ENCODE assay signal across 8 cellular contexts in genomic region chr6:35449287-35449881, GRCh38. TPM values are rescaled to one million over a fixed set of nuclear protein-coding genes. Genes with fewer than 3 reads are reported as not detected.
DNase-seq lines count a peak whose midpoint lies in the region; ATAC-seq and TF ChIP-seq lines count a peak whose summit lies in the region.

No MANE protein-coding gene starts in this region.

- 17 to 32% methylated on average over 12 of the region's 14 CpGs for WGBS in esophagus squamous epithelium, 2 donors

- H3K36me3 ChIP-seq in esophagus squamous epithelium, result no peaks in the 10 kb centered on the region

- CTCF ChIA-PET in activated CD4-positive, alpha-beta T cell treated with anti-CD3 and anti-CD28 coated beads, Interleukin-2, amount 10 ng/mL, durations not matched to agents 7 days and 5 days (lab: Charles Lee), result interaction anchor here (0.6 to 7.0 kb wide), 29 partner anchors 8 to 387 kb away, joined by 3 to 65 read pairs (median 5); partner anchors contain the start of genes PPARD and RPL10A

- H3K27me3 Mint-ChIP-seq in activated CD4-positive, alpha-beta T cell treated with anti-CD3 and anti-CD28 coated beads, Interleukin-2, amount 10 ng/mL, durations not matched to agents 7 days and 5 days, result peaks cover 9% of the 10 kb centered on the region
- peaks cover 8% of the 10 kb centered on the region for H3K27me3 Mint-ChIP-seq in nephron (ENCODE audit: low read depth)

- in situ Hi-C loops in G401 (cut with HindIII; ENCODE audit: low sequenced_read_pairs), result no loop called here

- H3K4me1 ChIP-seq in esophagus squamous epithelium, result peaks cover 17 to 39% (median 17%) of the 10 kb centered on the region in 3 donors

- H3K4me1 Mint-ChIP-seq in activated CD4-positive, alpha-beta T cell treated with anti-CD3 and anti-CD28 coated beads, Interleukin-2, amount 10 ng/mL, durations not matched to agents 7 days and 5 days, result peaks cover 47% of the 10 kb centered on the region
- peaks cover 28% of the 10 kb centered on the region for H3K4me1 Mint-ChIP-seq in nephron

- TF ChIP-seq CTCF in esophagus squamous epithelium (IDR thresholded peaks at IDR 0.05) (peak; percentile 64 to 81 (median 72)), nephron (IDR thresholded peaks at IDR 0.05; ENCODE audit: unreplicated experiment in 3 of 3) (peak; percentile 71 to 79 (median 77))

- POLR2A ChIA-PET in activated CD4-positive, alpha-beta T cell treated with anti-CD3 and anti-CD28 coated beads, Interleukin-2, amount 10 ng/mL, durations not matched to agents 7 days and 5 days (lab: Charles Lee), result interaction anchor here (0.6 to 0.7 kb wide), 2 partner anchors 27 to 81 kb away, joined by 3 to 4 read pairs; no protein-coding TSS in a partner anchor

- DNase-seq in G401 (ENCODE audit: low spot score) (peak; percentile 86), NCI-H446 treated with DMSO at 0.1 percent for 48 hours (lab: John Stamatoyannopoulos, UW) (peak; percentile 63), esophagus squamous epithelium (lab: John Stamatoyannopoulos, UW) (no peak)
- DNase-seq in activated CD4-positive, alpha-beta T cell treated with anti-CD3 and anti-CD28 coated beads, Interleukin-2, amount 10 ng/mL, durations not matched to agents 7 days and 5 days, result peak; percentile 56

- H3K27ac Mint-ChIP-seq in activated CD4-positive, alpha-beta T cell treated with anti-CD3 and anti-CD28 coated beads, Interleukin-2, amount 10 ng/mL, durations not matched to agents 7 days and 5 days, result peak overlapping the region; percentile 19
- H3K27ac Mint-ChIP-seq in nephron, result peak overlapping the region in 2 of 3 experiments; percentile 30 to 85

- intact Hi-C loops in esophagus squamous epithelium (cut with DNase I), result no loop called here

- H3K36me3 Mint-ChIP-seq in activated CD4-positive, alpha-beta T cell treated with anti-CD3 and anti-CD28 coated beads, Interleukin-2, amount 10 ng/mL, durations not matched to agents 7 days and 5 days (ENCODE audit: low read depth), result no peaks in the 10 kb centered on the region
- no peaks in the 10 kb centered on the region for H3K36me3 Mint-ChIP-seq in nephron (ENCODE audit: low read depth)

- no peaks in the 10 kb centered on the region for H3K9me3 Mint-ChIP-seq in activated CD4-positive, alpha-beta T cell treated with anti-CD3 and anti-CD28 coated beads, Interleukin-2, amount 10 ng/mL, durations not matched to agents 7 days and 5 days
- no peaks in the 10 kb centered on the region for H3K9me3 Mint-ChIP-seq in nephron

- H3K27me3 ChIP-seq in esophagus squamous epithelium, result no peaks in the 10 kb centered on the region

- no peaks in the 10 kb centered on the region for H3K9me3 ChIP-seq in esophagus squamous epithelium

- no peak overlapping the region for H3K4me3 Mint-ChIP-seq in activated CD4-positive, alpha-beta T cell treated with anti-CD3 and anti-CD28 coated beads, Interleukin-2, amount 10 ng/mL, durations not matched to agents 7 days and 5 days
- peak overlapping the region; percentile 56 to 79 (median 75) for H3K4me3 Mint-ChIP-seq in nephron

- H3K27ac ChIP-seq in esophagus squamous epithelium, result no peak overlapping the region

- ATAC-seq in HG03342 (IDR thresholded peaks at IDR 0.05; ENCODE audit: unreplicated experiment) (peak; percentile 33), GM19455 (IDR thresholded peaks at IDR 0.05; ENCODE audit: unreplicated experiment) (no peak), HG03139 (IDR thresholded peaks at IDR 0.05; ENCODE audit: unreplicated experiment) (no peak)

- H3K4me3 ChIP-seq in esophagus squamous epithelium, result no peak overlapping the region

- TF ChIP-seq POLR2A in esophagus squamous epithelium (IDR thresholded peaks at IDR 0.05), result no peak

RNA-seq across cellular contexts. Expression of gene FANCE, which starts 2.8 kb away (rescaled TPM):
- total RNA-seq in G401 (2014; rRNA removed; shearing (Covaris generic)), result 21.0 and 22.2 TPM in 2 replicates
- total RNA-seq in activated CD4-positive, alpha-beta T cell treated with anti-CD3 and anti-CD28 coated beads, Interleukin-2, amount 10 ng/mL, durations not matched to agents 7 days and 5 days, result 10 to 100 TPM; 11.7 to 13.0 TPM
- total RNA-seq in esophagus squamous epithelium, result 10 to 100 TPM in 1 of 4 donors, 1 to 10 TPM in 3; 6.9 to 15.5 (median 8.0) TPM

RNA-seq across cellular contexts. Expression of gene RPL10A, which starts 18.8 kb away (rescaled TPM):
- total RNA-seq in G401 (2014; rRNA removed; shearing (Covaris generic)), result 3,184 and 4,000 TPM in 2 replicates
- 1,000 to 10,000 TPM; 1,411 to 1,499 TPM for total RNA-seq in activated CD4-positive, alpha-beta T cell treated with anti-CD3 and anti-CD28 coated beads, Interleukin-2, amount 10 ng/mL, durations not matched to agents 7 days and 5 days
- total RNA-seq in esophagus squamous epithelium, result 1,000 to 10,000 TPM; 1,152 to 2,101 (median 1,461) TPM

RNA-seq across cellular contexts. Expression of gene TEAD3, which starts 47.5 kb away (rescaled TPM):
- total RNA-seq in G401 (2014; rRNA removed; shearing (Covaris generic)), result 15.6 and 19.4 TPM in 2 replicates
- under 1 TPM; 0.07 to 0.12 TPM for total RNA-seq in activated CD4-positive, alpha-beta T cell treated with anti-CD3 and anti-CD28 coated beads, Interleukin-2, amount 10 ng/mL, durations not matched to agents 7 days and 5 days
- total RNA-seq in esophagus squamous epithelium, result 10 to 100 TPM; 13.7 to 33.5 (median 29.3) TPM

Comparison
In these comparisons a context has a peak if more than half of its experiments do, and no peak if none do; other contexts are left out.
1. RNA of gene TEAD3, which starts 47.5 kb away (total RNA-seq): 13.7 to 33.5 TPM in esophagus squamous epithelium and 15.6 to 19.4 TPM in G401; 0.07 to 0.12 TPM in activated CD4-positive, alpha-beta T cell treated with anti-CD3 and anti-CD28 coated beads, Interleukin-2, amount 10 ng/mL, durations not matched to agents 7 days and 5 days; every median in the first group is over 10 times any median in the second.